In the genomic region with DNA sequence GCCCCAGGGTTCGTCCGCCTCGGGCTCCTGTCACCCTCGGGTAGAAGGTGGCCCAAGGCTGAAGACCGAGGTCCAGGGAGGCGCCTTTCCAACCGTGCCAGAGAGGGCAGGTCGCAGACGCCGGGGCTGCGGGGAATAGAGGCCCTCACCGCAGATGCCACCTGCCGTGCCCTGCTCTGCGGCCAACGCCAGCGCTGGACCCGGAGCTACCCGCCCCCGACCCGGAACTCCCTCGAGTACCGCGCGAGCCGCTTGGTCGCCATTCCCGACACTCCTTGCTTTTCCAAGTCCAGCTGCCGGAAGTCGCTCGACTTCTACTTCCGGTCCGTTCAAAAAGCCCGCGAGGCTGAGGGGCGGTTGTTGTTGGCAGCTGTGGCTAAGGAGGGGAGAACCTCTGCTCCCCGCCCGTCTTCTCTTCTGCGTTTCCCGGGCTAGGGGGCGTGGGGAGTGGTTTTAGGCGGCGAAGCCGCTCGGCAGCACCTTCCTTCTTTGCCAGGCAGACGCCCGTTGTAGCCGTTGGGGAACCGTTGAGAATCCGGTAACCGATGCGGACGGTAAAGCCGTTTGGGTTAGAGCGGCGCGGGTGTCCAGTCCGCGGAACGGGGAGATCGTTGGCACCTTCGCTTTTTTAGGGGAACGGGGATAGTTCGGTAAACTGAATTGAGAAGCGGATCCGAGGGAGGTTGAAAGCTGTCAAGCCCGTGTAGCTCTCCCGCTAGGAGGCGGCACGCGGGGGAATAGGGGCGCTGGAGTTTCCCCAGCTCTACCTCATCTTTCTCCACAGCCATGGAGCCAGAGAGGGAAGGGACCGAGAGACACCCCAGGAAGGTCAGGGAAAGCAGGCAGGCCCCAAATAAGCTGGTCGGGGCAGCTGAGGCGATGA, we compare ENCODE assay signal across 8 cellular contexts. TPM values are rescaled to one million over a fixed set of nuclear protein-coding genes. Genes with fewer than 3 reads are reported as not detected.
A peak's percentile ranks its signal among the peaks of the same experiment; 100 is the strongest.
DNase-seq lines count a peak whose midpoint lies in the region; ATAC-seq and TF ChIP-seq lines count a peak whose summit lies in the region.

Gene ERI2 (minus strand): TSS at position 305 of the 883 bp plus-strand sequence. CDS start 42 bp downstream, at position 263.
Gene REXO5 (plus strand): TSS at position 360 of the 883 bp plus-strand sequence. CDS start 427 bp downstream, at position 787.

- peaks cover 5% of the 10 kb centered on the region for H3K79me2 ChIP-seq in hepatocyte

- peak; percentile 65 for TF ChIP-seq CTCF in astrocyte of the cerebellum (IDR thresholded peaks at IDR 0.05; ENCODE audit: low read depth, low read length, missing control alignments)
- TF ChIP-seq CTCF in hepatocyte (IDR thresholded peaks at IDR 0.05; ENCODE audit: poor library complexity): peak; percentile 54

- H3K27ac ChIP-seq in hepatocyte: peak within 1 kb of the TSS; percentile 88

- no peaks in the 10 kb centered on the region for H3K9me2 ChIP-seq in hepatocyte (replicated peaks; ENCODE audit: insufficient read depth)

- in situ Hi-C loops in astrocyte of the cerebellum (cut with HindIII; ENCODE audit: low sequenced_read_pairs): no loop called here

- H4K20me1 ChIP-seq in hepatocyte (ENCODE audit: insufficient read depth, poor library complexity, severe bottlenecking): no peaks in the 10 kb centered on the region

- peak; percentile 77 for ATAC-seq in GM18498 (IDR thresholded peaks at IDR 0.05; ENCODE audit: unreplicated experiment)
- peak; percentile 70 for ATAC-seq in HG02943 (IDR thresholded peaks at IDR 0.05; ENCODE audit: low read depth, unreplicated experiment)
- ATAC-seq in HG03469 (IDR thresholded peaks at IDR 0.05; ENCODE audit: unreplicated experiment): no peak

- WGBS in hepatocyte (ENCODE audit: low lambda C conversion rate, missing lambda C conversion rate): under 1% methylated on average over 73 of the region's 74 CpGs

- peak within 1 kb of the TSS; percentile 96 for H2AFZ ChIP-seq in hepatocyte

- DNase-seq in NCI-H1930 (lab: John Stamatoyannopoulos, UW): peak; percentile 87 to 93
- DNase-seq in T-helper 22 cell (ENCODE audit: low read depth): peak; percentile 60
- peak; percentile 92 for DNase-seq in astrocyte of the cerebellum (ENCODE audit: low read depth)
- peak; percentile 95 for DNase-seq in hepatocyte (ENCODE audit: low spot score)
- DNase-seq in renal cortical epithelial cell (ENCODE audit: low read depth): peak; percentile 94

- H3K9me3 ChIP-seq in hepatocyte (ENCODE audit: low read depth): no peaks in the 10 kb centered on the region

- no peaks in the 10 kb centered on the region for H3K27me3 ChIP-seq in hepatocyte

- no peaks in the 10 kb centered on the region for H3K36me3 ChIP-seq in hepatocyte (replicated peaks; ENCODE audit: insufficient read depth, low read depth)

- H3K4me1 ChIP-seq in hepatocyte (ENCODE audit: insufficient read depth): no peaks in the 10 kb centered on the region

- peak within 1 kb of the TSS; percentile 84 for H3K4me3 ChIP-seq in astrocyte of the cerebellum (ENCODE audit: low read depth, low read length)
- peak within 1 kb of the TSS; percentile 85 for H3K4me3 ChIP-seq in hepatocyte

- H3K4me2 ChIP-seq in hepatocyte: peak within 1 kb of the TSS; percentile 83

RNA-seq across cellular contexts. Expression of gene ERI2, which starts in this region (rescaled TPM):
- total RNA-seq in hepatocyte (20.8 and 26.9 TPM in 2 replicates), renal cortical epithelial cell (24.3 and 29.9 TPM in 2 replicates)
- 6.9 and 19.1 TPM in 2 replicates for polyA plus RNA-seq in hepatocyte

RNA-seq across cellular contexts. Expression of gene REXO5, which starts in this region (rescaled TPM):
- total RNA-seq in hepatocyte (3.6 and 9.4 TPM in 2 replicates), renal cortical epithelial cell (3.8 and 4.2 TPM in 2 replicates)
- 2.9 and 3.5 TPM in 2 replicates for polyA plus RNA-seq in hepatocyte
